1 cellular context compared by ENCODE assay signal in genomic region chr19:43797556-43797955, GRCh38.
TF ChIP-seq lines count a peak whose summit lies in the region.

No MANE protein-coding gene starts in this region.

TF ChIP-seq in H1, 55 proteins besides CTCF, POLR2A, EP300 and RAD21:
- TF ChIP-seq EGR1 (IDR thresholded peaks at IDR 0.05; ENCODE audit: borderline replicate concordance, low read depth, low read length) (no peak), KDM1A (IDR thresholded peaks at IDR 0.05; ENCODE audit: borderline replicate concordance, low read length) (no peak), POU5F1 (IDR thresholded peaks at IDR 0.05; ENCODE audit: low read depth, low read length) (no peak), RNF2 (IDR thresholded peaks at IDR 0.05; ENCODE audit: borderline replicate concordance, low read depth, low read length, missing control alignments, poor library complexity, severe bottlenecking) (no peak), CHD7 (IDR thresholded peaks at IDR 0.05; ENCODE audit: insufficient replicate concordance, low read length) (no peak), NANOG (IDR thresholded peaks at IDR 0.05; ENCODE audit: insufficient read depth, low read depth, low read length, poor library complexity, severe bottlenecking) (no peak), FOSL1 (IDR thresholded peaks at IDR 0.05; ENCODE audit: insufficient read depth, low read depth, low read length) (no peak), MAFK (IDR thresholded peaks at IDR 0.05; ENCODE audit: low read depth, low read length) (no peak), EZH2 (IDR thresholded peaks at IDR 0.05; ENCODE audit: low read depth, low read length, severe bottlenecking) (no peak), BACH1 (IDR thresholded peaks at IDR 0.05; ENCODE audit: low read length) (no peak), CEBPB (IDR thresholded peaks at IDR 0.05; ENCODE audit: low read depth, low read length) (no peak), JUN (IDR thresholded peaks at IDR 0.05; ENCODE audit: low read depth, low read length) (no peak), SP4 (IDR thresholded peaks at IDR 0.05; ENCODE audit: low read length) (no peak), ASH2L (IDR thresholded peaks at IDR 0.05; ENCODE audit: low read length) (no peak), BCL11A (IDR thresholded peaks at IDR 0.05; ENCODE audit: low read depth in 2 of 2, low read length in 2 of 2) (no peak), TEAD4 (IDR thresholded peaks at IDR 0.05; ENCODE audit: low read depth, low read length) (no peak)
